22 cellular contexts compared by ENCODE assay signal in the genomic region with DNA sequence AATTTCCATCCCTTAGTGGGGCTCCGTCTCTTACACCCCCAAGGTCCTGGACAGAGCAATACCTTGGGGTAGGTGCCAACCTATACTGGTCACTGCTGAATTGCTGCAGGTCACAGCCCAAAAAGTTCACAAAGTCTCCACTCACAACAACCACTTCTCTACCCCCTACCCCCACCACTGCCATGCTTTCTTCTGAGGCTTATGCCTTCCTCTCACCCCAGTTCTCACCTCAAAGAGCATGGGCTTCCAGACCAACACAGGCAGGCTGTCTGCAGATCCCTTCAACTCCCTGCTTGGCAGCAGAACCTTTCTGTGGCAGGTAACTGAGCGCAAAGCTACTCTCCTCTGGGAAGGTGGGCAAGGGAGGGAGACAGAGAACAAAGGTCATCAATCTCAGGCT. TPM values are rescaled to one million over a fixed set of nuclear protein-coding genes. Genes with fewer than 3 reads are reported as not detected.
A peak's percentile ranks its signal among the peaks of the same experiment; 100 is the strongest.
DNase-seq lines count a peak whose midpoint lies in the region; ATAC-seq and TF ChIP-seq lines count a peak whose summit lies in the region.
"Had no signal": no experiment of that assay in that cellular context is flagged by ENCODE, and none has a peak within 500 bp of the region (broad histone marks: within the 10 kb centered on the region; RNA-seq: fewer than 3 reads in every experiment).

No MANE protein-coding gene starts in this region.

- no peak overlapping the region for H2AK5ac ChIP-seq in neuronal stem cell (ENCODE audit: low read depth, low read length)

- H3K9me3 Mint-ChIP-seq in glutamatergic neuron (ENCODE audit: unreplicated experiment): peaks cover 5% of the 10 kb centered on the region
- H3K9me3 Mint-ChIP-seq in stimulated activated naive B cell treated with anti-CD40 and anti-IgM and Interleukin-4, amounts not matched to agents 10 μg/mL and 1 μg/mL and 100 μg/mL, for 72 hours: no peaks in the 10 kb centered on the region
- H3K9me3 Mint-ChIP-seq: CD4-positive, alpha-beta memory T cell; GM23338 had no signal

- no CpG with 5 or more reads among the region's 2 CpGs for WGBS in neuronal stem cell (ENCODE audit: extremely low coverage in 2 of 2, insufficient read length in 2 of 2, insufficient replicate concordance in 1 of 2), 2 donors

- ATAC-seq in HG03442 (IDR thresholded peaks at IDR 0.05; ENCODE audit: unreplicated experiment): no peak
- no peak for ATAC-seq in stimulated activated naive B cell treated with anti-CD40 and anti-IgM and Interleukin-4, amounts not matched to agents 10 μg/mL and 1 μg/mL and 100 μg/mL, for 72 hours (replicated peaks)
- ATAC-seq: GM23338 had no signal

- peak overlapping the region; percentile 71 for H3K27ac Mint-ChIP-seq in glutamatergic neuron (ENCODE audit: unreplicated experiment)
- no peak overlapping the region for H3K27ac Mint-ChIP-seq in stimulated activated naive B cell treated with anti-CD40 and anti-IgM and Interleukin-4, amounts not matched to agents 10 μg/mL and 1 μg/mL and 100 μg/mL, for 72 hours
- H3K27ac Mint-ChIP-seq: CD4-positive, alpha-beta memory T cell; GM23338; HFFc6 had no signal

- no peak overlapping the region for H3K18ac ChIP-seq in neuronal stem cell (ENCODE audit: low read length)

- no peak overlapping the region for H4K8ac ChIP-seq in neuronal stem cell (ENCODE audit: low read depth, low read length)

- H3K9ac ChIP-seq in neuronal stem cell (ENCODE audit: low read depth, low read length, poor library complexity): no peak overlapping the region

- H3K4me3 Mint-ChIP-seq in glutamatergic neuron (ENCODE audit: unreplicated experiment): no peak overlapping the region
- H3K4me3 Mint-ChIP-seq in stimulated activated naive B cell treated with anti-CD40 and anti-IgM and Interleukin-4, amounts not matched to agents 10 μg/mL and 1 μg/mL and 100 μg/mL, for 72 hours: no peak overlapping the region
- H3K4me3 Mint-ChIP-seq: CD4-positive, alpha-beta memory T cell; GM23338; HFFc6 had no signal

- H2BK5ac ChIP-seq in neuronal stem cell (ENCODE audit: low read length): no peak overlapping the region

- H3K4me2 ChIP-seq in neuronal stem cell (ENCODE audit: insufficient read depth, low read length, poor library complexity, severe bottlenecking): no peak overlapping the region
- H3K4me2 ChIP-seq: GM23338 had no signal

- no peaks in the 10 kb centered on the region for H3K36me3 ChIP-seq in neuronal stem cell (replicated peaks in 1 of 2; ENCODE audit: control insufficient read depth in 2 of 2, insufficient read depth in 2 of 2, low read length in 2 of 2)
- H3K36me3 ChIP-seq: HAP-1 had no signal

- no peak overlapping the region for H2BK15ac ChIP-seq in neuronal stem cell (ENCODE audit: low read length)

- H3K23ac ChIP-seq in neuronal stem cell (ENCODE audit: low read depth, low read length, poor library complexity): no peak overlapping the region

- H3K79me1 ChIP-seq in neuronal stem cell (ENCODE audit: low read depth, low read length): no peaks in the 10 kb centered on the region

- no peaks in the 10 kb centered on the region for H3K9me3 ChIP-seq in neuronal stem cell (replicated peaks in 1 of 2; ENCODE audit: control insufficient read depth in 2 of 2, insufficient read depth in 1 of 2, low read depth in 1 of 2, low read length in 2 of 2)
- H3K9me3 ChIP-seq: HAP-1 had no signal

- peaks cover 5% of the 10 kb centered on the region for H3K27me3 Mint-ChIP-seq in glutamatergic neuron (ENCODE audit: unreplicated experiment)
- peaks cover 12% of the 10 kb centered on the region in 2 donors for H3K27me3 Mint-ChIP-seq in stimulated activated naive B cell treated with anti-CD40 and anti-IgM and Interleukin-4, amounts not matched to agents 10 μg/mL and 1 μg/mL and 100 μg/mL, for 72 hours
- H3K27me3 Mint-ChIP-seq: CD4-positive, alpha-beta memory T cell had no signal

- no peak overlapping the region for H3K4ac ChIP-seq in neuronal stem cell (ENCODE audit: low read length)

- peaks cover 6% of the 10 kb centered on the region for H3K4me1 Mint-ChIP-seq in glutamatergic neuron (ENCODE audit: low read depth, unreplicated experiment)
- H3K4me1 Mint-ChIP-seq in stimulated activated naive B cell treated with anti-CD40 and anti-IgM and Interleukin-4, amounts not matched to agents 10 μg/mL and 1 μg/mL and 100 μg/mL, for 72 hours: peaks cover 6 to 7% of the 10 kb centered on the region in 2 donors

- H3K27me3 ChIP-seq in neuronal stem cell (ENCODE audit: control insufficient read depth in 3 of 3, insufficient read depth in 3 of 3, low read depth in 1 of 3, low read length in 3 of 3): peaks cover 0 to 15% (median 2%) of the 10 kb centered on the region in 3 experiments

- peak; percentile 50 for DNase-seq in coronary artery (ENCODE audit: low spot score)
- no peak for DNase-seq in glutamatergic neuron
- no peak for DNase-seq in neuronal stem cell (ENCODE audit: low spot score)
- no peak for DNase-seq in stimulated activated CD4-positive, alpha-beta T cell treated with anti-CD3 and anti-CD28 coated beads, Interleukin-1b, Interleukin-23, amount 100 ng/mL, for 48 hours
- DNase-seq in stimulated activated naive B cell treated with anti-CD40 and anti-IgM and Interleukin-4, amounts not matched to agents 10 μg/mL and 1 μg/mL and 100 μg/mL, for 72 hours: no peak
- DNase-seq: C1 segment of cervical spinal cord; Calu3; CD4-positive, alpha-beta memory T cell; COR-L47; DMS53; DMS79 treated with DMSO at 0.1 percent for 48 hours; GF-D8; HFFc6 had no signal

- no peak overlapping the region for H2BK120ac ChIP-seq in neuronal stem cell (ENCODE audit: low read depth, low read length)

- H3K4me1 ChIP-seq in neuronal stem cell (ENCODE audit: control insufficient read depth in 2 of 2, insufficient read depth in 1 of 2, low read depth in 1 of 2, low read length in 2 of 2): peaks cover 2 to 3% of the 10 kb centered on the region in 2 donors
- H3K4me1 ChIP-seq: HAP-1 had no signal

- H2AFZ ChIP-seq in neuronal stem cell (ENCODE audit: low read length): no peak overlapping the region

- H3K4me3 ChIP-seq in coronary artery (no peak overlapping the region), neuronal stem cell (ENCODE audit: low read length in 2 of 2) (no peak overlapping the region)
- H3K4me3 ChIP-seq: GM23338, HAP-1 had no signal

- no peak overlapping the region for H3K14ac ChIP-seq in neuronal stem cell (ENCODE audit: low read length)

- H3K36me3 Mint-ChIP-seq in glutamatergic neuron (ENCODE audit: unreplicated experiment): no peaks in the 10 kb centered on the region
- no peaks in the 10 kb centered on the region for H3K36me3 Mint-ChIP-seq in stimulated activated naive B cell treated with anti-CD40 and anti-IgM and Interleukin-4, amounts not matched to agents 10 μg/mL and 1 μg/mL and 100 μg/mL, for 72 hours
- H3K36me3 Mint-ChIP-seq: CD4-positive, alpha-beta memory T cell had no signal

- H2BK12ac ChIP-seq in neuronal stem cell (ENCODE audit: low read length): peak overlapping the region; percentile 47

- H4K91ac ChIP-seq in neuronal stem cell (ENCODE audit: low read depth, low read length, poor library complexity): no peak overlapping the region

- TF ChIP-seq CTCF in coronary artery (IDR thresholded peaks at IDR 0.05): no peak
- TF ChIP-seq CTCF in glutamatergic neuron (IDR thresholded peaks at IDR 0.05; ENCODE audit: partially characterized antibody, unreplicated experiment): no peak

- H3K27ac ChIP-seq in coronary artery (no peak overlapping the region), neuronal stem cell (replicated peaks; ENCODE audit: low read length) (no peak overlapping the region)

RNA-seq across cellular contexts. Expression of a gene that starts 35.5 kb away (rescaled TPM):
- not detected for total RNA-seq in glutamatergic neuron (ENCODE audit: unreplicated experiment)
- not detected for polyA plus RNA-seq in neuronal stem cell (2013, experiment 1 of 2)
- polyA plus RNA-seq in neuronal stem cell (2013, experiment 2 of 2): not detected
- total RNA-seq: A172; A673; Calu3; CD4-positive, alpha-beta memory T cell; Daoy; G401; GM23338; H4; HFFc6 had no signal
- polyA plus RNA-seq: BJ; CD4-positive, alpha-beta memory T cell; GM23338 had no signal
